Comparison of ENCODE assay signal across 14 cellular contexts in genomic region chr6:72811971-72812421, GRCh38.
DNase-seq lines count a peak whose midpoint lies in the region; ATAC-seq and TF ChIP-seq lines count a peak whose summit lies in the region.
"Had no signal": no experiment of that assay in that cellular context is flagged by ENCODE, and none has a peak within 500 bp of the region (broad histone marks: within the 10 kb centered on the region; RNA-seq: fewer than 3 reads in every experiment).

No MANE protein-coding gene starts in this region.

- intact Hi-C loops in psoas muscle (cut with DNase I), result no loop called here

- H3K27me3 ChIP-seq in GM23338 (ENCODE audit: insufficient read depth) (no peaks in the 10 kb centered on the region), RWPE2 (ENCODE audit: insufficient read depth, poor library complexity, severe bottlenecking) (no peaks in the 10 kb centered on the region), psoas muscle (ENCODE audit: insufficient read depth in 3 of 3, low read length in 2 of 3) (no peaks in the 10 kb centered on the region)
- H3K27me3 ChIP-seq: sigmoid colon had no signal

- H3K9me3 ChIP-seq in RWPE2 (ENCODE audit: severe bottlenecking), result no peaks in the 10 kb centered on the region
- H3K9me3 ChIP-seq in psoas muscle, result no peaks in the 10 kb centered on the region
- H3K9me3 ChIP-seq: sigmoid colon had no signal

- H3K27me3 Mint-ChIP-seq in GM23338 (ENCODE audit: insufficient read depth, low read depth, poor library complexity), result peaks cover 2% of the 10 kb centered on the region
- no peaks in the 10 kb centered on the region for H3K27me3 Mint-ChIP-seq in naive thymus-derived CD8-positive, alpha-beta T cell
- H3K27me3 Mint-ChIP-seq: CD4-positive, CD25-positive, alpha-beta regulatory T cell had no signal

- in situ Hi-C loops in KBM-7 (cut with MboI; ENCODE audit: low pct_unique_long_range_greater_than_20kb, low sequenced_read_pairs), result no loop called here

- H3K36me3 ChIP-seq in GM23338 (ENCODE audit: insufficient read depth) (no peaks in the 10 kb centered on the region), RWPE2 (ENCODE audit: low read depth) (no peaks in the 10 kb centered on the region), psoas muscle (ENCODE audit: insufficient read depth in 1 of 2, low read depth in 1 of 2) (no peaks in the 10 kb centered on the region)
- H3K36me3 ChIP-seq: sigmoid colon had no signal

- POLR2A ChIA-PET in naive thymus-derived CD8-positive, alpha-beta T cell (lab: Charles Lee), result no interaction called here

- peak; percentile 91 for ATAC-seq in GM23338
- ATAC-seq in RWPE2 (ENCODE audit: low read depth), result peak; percentile 61
- ATAC-seq in psoas muscle, result peak in 2 of 4 donors; percentile 23 to 27
- no peak for ATAC-seq in naive thymus-derived CD8-positive, alpha-beta T cell
- ATAC-seq: activated T-cell treated with anti-CD3 and anti-CD28 coated beads, Interleukin-2, amount 50 U/mL, for 4 hours had no signal

- H3F3A ChIP-seq in GM23338 (replicated peaks; ENCODE audit: low read depth), result no peaks in the 10 kb centered on the region

- no peaks in the 10 kb centered on the region for H3K79me2 ChIP-seq in GM23338 (replicated peaks; ENCODE audit: insufficient read depth)

- no peaks in the 10 kb centered on the region for H3K9me2 ChIP-seq in GM23338 (ENCODE audit: insufficient read depth)

- no peaks in the 10 kb centered on the region for H3K36me3 Mint-ChIP-seq in GM23338 (ENCODE audit: low read depth)
- H3K36me3 Mint-ChIP-seq in naive thymus-derived CD8-positive, alpha-beta T cell, result peaks cover 0 to 7% (median 5%) of the 10 kb centered on the region in 3 donors
- H3K36me3 Mint-ChIP-seq: CD4-positive, CD25-positive, alpha-beta regulatory T cell had no signal

- TF ChIP-seq CTCF in GM23338 (conservative IDR thresholded peaks at IDR 0.05; ENCODE audit: low read depth in 2 of 2) (peak in 1 of 2 experiments; percentile 28; a peak in 2 of 4 replicates), RWPE2 (IDR thresholded peaks at IDR 0.05; ENCODE audit: poor library complexity, severe bottlenecking) (peak; percentile 22), fibroblast of the aortic adventitia (IDR thresholded peaks at IDR 0.05; ENCODE audit: insufficient read depth, low read length) (no peak), psoas muscle (IDR thresholded peaks at IDR 0.05) (no peak)

- WGBS in psoas muscle, 3 donors, result 24 to 43% (median 26%) methylated on average over 6 of the region's 6 CpGs

- H4K20me1 ChIP-seq in GM23338 (replicated peaks; ENCODE audit: insufficient read depth), result no peaks in the 10 kb centered on the region

- H2AFZ ChIP-seq in GM23338, result no peak overlapping the region

- H3K4me1 Mint-ChIP-seq in GM23338, result peaks cover 13% of the 10 kb centered on the region
- H3K4me1 Mint-ChIP-seq in naive thymus-derived CD8-positive, alpha-beta T cell, result peaks cover 10 to 29% (median 13%) of the 10 kb centered on the region in 4 donors

- H3K4me1 ChIP-seq in GM23338 (ENCODE audit: insufficient read depth) (peaks cover 10% of the 10 kb centered on the region), RWPE2 (ENCODE audit: insufficient read depth, poor library complexity, severe bottlenecking) (peaks cover 5% of the 10 kb centered on the region), psoas muscle (peaks cover 57% of the 10 kb centered on the region)
- H3K4me1 ChIP-seq: sigmoid colon had no signal

- DNase-seq in GM23338 (ENCODE audit: low spot score) (peak; percentile 64), RWPE2 (ENCODE audit: low spot score) (no peak), fibroblast of the aortic adventitia (ENCODE audit: low read depth) (peak; percentile 15), psoas muscle (no peak), putamen (ENCODE audit: low spot score) (no peak), KBM-7 (no peak), H4 (ENCODE audit: low spot score) (no peak)
- DNase-seq in naive thymus-derived CD8-positive, alpha-beta T cell, result no peak
- DNase-seq: activated T-cell treated with anti-CD3 and anti-CD28 coated beads, Interleukin-2, amount 50 U/mL, for 4 hours; aorta; CD4-positive, CD25-positive, alpha-beta regulatory T cell; NCI-H2107; sigmoid colon; SW 1271 had no signal

- H3K4me3 ChIP-seq in GM23338 (peak overlapping the region; percentile 6; the same call in 1 of the 2 replicates), RWPE2 (ENCODE audit: severe bottlenecking) (no peak overlapping the region), fibroblast of the aortic adventitia (ENCODE audit: low read depth, low read length) (no peak overlapping the region), psoas muscle (no peak overlapping the region)
- H3K4me3 ChIP-seq: sigmoid colon had no signal

- no peaks in the 10 kb centered on the region for H3K9me3 Mint-ChIP-seq in GM23338
- no peaks in the 10 kb centered on the region for H3K9me3 Mint-ChIP-seq in naive thymus-derived CD8-positive, alpha-beta T cell
- H3K9me3 Mint-ChIP-seq: activated T-cell treated with anti-CD3 and anti-CD28 coated beads, Interleukin-2, amount 50 U/mL, for 4 hours had no signal

- H3K4me2 ChIP-seq in GM23338, result peak overlapping the region; percentile 52; the same call in 1 of the 2 replicates

- no peak overlapping the region for H3K4me3 Mint-ChIP-seq in GM23338
- no peak overlapping the region for H3K4me3 Mint-ChIP-seq in naive thymus-derived CD8-positive, alpha-beta T cell
- H3K4me3 Mint-ChIP-seq: activated T-cell treated with anti-CD3 and anti-CD28 coated beads, Interleukin-2, amount 50 U/mL, for 4 hours; CD4-positive, CD25-positive, alpha-beta regulatory T cell had no signal

- peak overlapping the region; percentile 72; the same call in 1 of the 2 replicates for H3K27ac ChIP-seq in GM23338 (ENCODE audit: low read depth)
- H3K27ac ChIP-seq in RWPE2 (ENCODE audit: poor library complexity, severe bottlenecking), result no peak overlapping the region
- H3K27ac ChIP-seq in psoas muscle, result peak overlapping the region; percentile 84
- H3K27ac ChIP-seq: sigmoid colon had no signal

- H3K27ac Mint-ChIP-seq in GM23338, result peak overlapping the region; percentile 86
- peak overlapping the region in 2 of 10 donors; percentile 4 to 19 for H3K27ac Mint-ChIP-seq in naive thymus-derived CD8-positive, alpha-beta T cell
- H3K27ac Mint-ChIP-seq: CD4-positive, CD25-positive, alpha-beta regulatory T cell had no signal

TF ChIP-seq in GM23338, 12 proteins besides CTCF, POLR2A, EP300 and RAD21:
- TF ChIP-seq JUNB (IDR thresholded peaks at IDR 0.05; ENCODE audit: unreplicated experiment) (no peak), ZNF462 (CRISPR knock-in tag; IDR thresholded peaks at IDR 0.05) (0 out of 2 replicates have a peak, but pooled peaks have one; percentile 7)

Comparison
In these comparisons a context has a peak if more than half of its experiments do, and no peak if none do; other contexts are left out.
1. ATAC-seq: peak in GM23338 (single experiment) and RWPE2 (single experiment); none in naive thymus-derived CD8-positive, alpha-beta T cell (0 of 2).
2. DNase-seq: peak in GM23338 (single experiment) and fibroblast of the aortic adventitia (single experiment); none in RWPE2 (single experiment), psoas muscle (0 of 2), putamen (single experiment), KBM-7 (single experiment), naive thymus-derived CD8-positive, alpha-beta T cell (0 of 10) and H4 (single experiment).